ENCODE assay signal across 22 cellular contexts in the genomic region with DNA sequence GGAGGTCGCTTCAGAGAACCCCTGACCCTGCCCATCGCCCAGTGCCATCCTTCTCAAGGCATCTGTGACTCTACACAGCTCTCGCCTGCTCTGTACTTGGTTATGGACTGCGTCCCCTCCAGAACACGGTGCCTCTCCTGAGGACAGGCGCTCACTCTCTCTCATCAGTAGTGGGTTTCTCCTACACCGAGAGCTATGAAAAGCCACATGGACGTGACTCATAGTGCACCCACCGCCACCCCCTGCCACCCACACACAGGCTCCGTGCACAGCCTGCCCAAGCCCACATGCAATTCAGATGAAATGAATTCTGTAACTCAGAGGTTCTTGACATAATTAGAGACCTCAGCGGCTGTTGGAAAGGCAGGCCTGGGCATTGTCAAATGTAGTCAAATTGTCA. TPM values are rescaled to one million over a fixed set of nuclear protein-coding genes. Genes with fewer than 3 reads are reported as not detected.
DNase-seq lines count a peak whose midpoint lies in the region; ATAC-seq and TF ChIP-seq lines count a peak whose summit lies in the region.
"Had no signal": no experiment of that assay in that cellular context is flagged by ENCODE, and none has a peak within 500 bp of the region (broad histone marks: within the 10 kb centered on the region; RNA-seq: fewer than 3 reads in every experiment).

No MANE protein-coding gene starts in this region.

- H4K91ac ChIP-seq in neuronal stem cell (ENCODE audit: low read depth, low read length, poor library complexity): no peak overlapping the region

- H2BK12ac ChIP-seq in neuronal stem cell (ENCODE audit: low read length): no peak overlapping the region

- TF ChIP-seq CTCF in tibial nerve (IDR thresholded peaks at IDR 0.05): no peak

- peaks cover 6% of the 10 kb centered on the region for H3K79me1 ChIP-seq in neuronal stem cell (ENCODE audit: low read depth, low read length)

- no peak overlapping the region for H3K4me2 ChIP-seq in neuronal stem cell (ENCODE audit: insufficient read depth, low read length, poor library complexity, severe bottlenecking)

- WGBS in neuronal stem cell (ENCODE audit: extremely low coverage in 2 of 2, insufficient read length in 2 of 2, insufficient replicate concordance in 1 of 2), 2 donors: no CpG with 5 or more reads among the region's 11 CpGs
- WGBS in tibial nerve, 2 donors: 76 to 85% methylated on average over 11 of the region's 11 CpGs

- H2BK5ac ChIP-seq in neuronal stem cell (ENCODE audit: low read length): no peak overlapping the region

- H3K27me3 ChIP-seq in neuronal stem cell (ENCODE audit: control insufficient read depth in 3 of 3, insufficient read depth in 3 of 3, low read depth in 1 of 3, low read length in 3 of 3): no peaks in the 10 kb centered on the region
- H3K27me3 ChIP-seq in tibial nerve: no peaks in the 10 kb centered on the region
- H3K27me3 ChIP-seq: BE2C, MG63 had no signal

- DNase-seq in activated T-cell treated with anti-CD3 and anti-CD28 coated beads for 4 hours (peak; percentile 13), Ammon's horn (ENCODE audit: low spot score) (peak; percentile 41), neuronal stem cell (ENCODE audit: low spot score) (no peak), tibial nerve (ENCODE audit: low spot score in 2 of 2) (no peak), AG08396 (ENCODE audit: low spot score) (no peak), DMS79 treated with DMSO at 0.1 percent for 48 hours (lab: John Stamatoyannopoulos, UW) (no peak)
- no peak for DNase-seq in activated T-cell treated with anti-CD3 and anti-CD28 coated beads, Interleukin-2, amount 50 U/mL, for 4 hours
- DNase-seq: BE2C; CD4-positive, CD25-positive, alpha-beta regulatory T cell; DMS79; H7; HFFc6; MG63; NCI-H1417; NCI-H1694 treated with DMSO at 0.1 percent for 48 hours; NCI-H2081 treated with DMSO at 0.1 percent for 48 hours; NCI-H2171 treated with DMSO at 0.1 percent for 48 hours; NCI-H524 treated with DMSO at 0.1 percent for 48 hours; NCI-H82 had no signal

- peak overlapping the region; percentile 72 for H3K9ac ChIP-seq in neuronal stem cell (ENCODE audit: low read depth, low read length, poor library complexity)

- H3K4me3 ChIP-seq in neuronal stem cell (ENCODE audit: low read length in 2 of 2): no peak overlapping the region
- no peak overlapping the region for H3K4me3 ChIP-seq in tibial nerve
- H3K4me3 ChIP-seq: GM12878, MG63 had no signal

- H3K4me1 Mint-ChIP-seq in activated T-cell treated with anti-CD3 and anti-CD28 coated beads, Interleukin-2, amount 50 U/mL, for 4 hours (ENCODE audit: low read depth): peaks cover 6% of the 10 kb centered on the region
- H3K4me1 Mint-ChIP-seq in activated T-helper 17 cell treated with anti-CD3 and anti-CD28 coated beads, Interleukin-2, amount 50 U/mL, for 72 hours: peaks cover 10% of the 10 kb centered on the region

- H2AK5ac ChIP-seq in neuronal stem cell (ENCODE audit: low read depth, low read length): no peak overlapping the region

- H3K4me1 ChIP-seq in neuronal stem cell (ENCODE audit: control insufficient read depth in 2 of 2, insufficient read depth in 1 of 2, low read depth in 1 of 2, low read length in 2 of 2) (no peaks in the 10 kb centered on the region), tibial nerve (no peaks in the 10 kb centered on the region)
- H3K4me1 ChIP-seq: BE2C had no signal

- H2BK15ac ChIP-seq in neuronal stem cell (ENCODE audit: low read length): no peak overlapping the region

- H2BK120ac ChIP-seq in neuronal stem cell (ENCODE audit: low read depth, low read length): no peak overlapping the region

- no peak for TF ChIP-seq EP300 in tibial nerve (IDR thresholded peaks at IDR 0.05)

- H2AFZ ChIP-seq in neuronal stem cell (ENCODE audit: low read length): no peak overlapping the region

- no peak overlapping the region for H3K18ac ChIP-seq in neuronal stem cell (ENCODE audit: low read length)

- H3K9me3 Mint-ChIP-seq in activated T-cell treated with anti-CD3 and anti-CD28 coated beads, Interleukin-2, amount 50 U/mL, for 4 hours: no peaks in the 10 kb centered on the region
- H3K9me3 Mint-ChIP-seq in activated T-helper 17 cell treated with anti-CD3 and anti-CD28 coated beads, Interleukin-2, amount 50 U/mL, for 72 hours: no peaks in the 10 kb centered on the region
- H3K9me3 Mint-ChIP-seq: CD4-positive, CD25-positive, alpha-beta regulatory T cell; HFFc6 had no signal

- H3K36me3 ChIP-seq in neuronal stem cell (replicated peaks in 1 of 2; ENCODE audit: control insufficient read depth in 2 of 2, insufficient read depth in 2 of 2, low read length in 2 of 2) (peaks cover 59 to 95% of the 10 kb centered on the region in 2 donors), tibial nerve (peaks cover 5 to 85% (median 23%) of the 10 kb centered on the region in 3 donors)

- H3K14ac ChIP-seq in neuronal stem cell (ENCODE audit: low read length): no peak overlapping the region

- H3K36me3 Mint-ChIP-seq in activated T-cell treated with anti-CD3 and anti-CD28 coated beads, Interleukin-2, amount 50 U/mL, for 4 hours (ENCODE audit: insufficient read depth): peaks cover 26% of the 10 kb centered on the region
- peaks cover 73% of the 10 kb centered on the region for H3K36me3 Mint-ChIP-seq in activated T-helper 17 cell treated with anti-CD3 and anti-CD28 coated beads, Interleukin-2, amount 50 U/mL, for 72 hours (ENCODE audit: low read depth)

- TF ChIP-seq POLR2A in tibial nerve (IDR thresholded peaks at IDR 0.05): no peak

- H3K27ac ChIP-seq in neuronal stem cell (replicated peaks; ENCODE audit: low read length) (no peak overlapping the region), tibial nerve (no peak overlapping the region)

- no peak for ATAC-seq in activated T-cell treated with anti-CD3 and anti-CD28 coated beads, Interleukin-2, amount 50 U/mL, for 4 hours
- ATAC-seq in activated T-helper 17 cell treated with anti-CD3 and anti-CD28 coated beads, Interleukin-2, amount 50 U/mL, for 72 hours (replicated peaks): peak; percentile 31
- ATAC-seq: GM12878, Panc1 had no signal

- H4K8ac ChIP-seq in neuronal stem cell (ENCODE audit: low read depth, low read length): no peak overlapping the region

- no peak overlapping the region for H3K4ac ChIP-seq in neuronal stem cell (ENCODE audit: low read length)

- no peak overlapping the region for H3K23ac ChIP-seq in neuronal stem cell (ENCODE audit: low read depth, low read length, poor library complexity)

- H3K4me3 Mint-ChIP-seq in activated T-cell treated with anti-CD3 and anti-CD28 coated beads, Interleukin-2, amount 50 U/mL, for 4 hours: no peak overlapping the region
- no peak overlapping the region for H3K4me3 Mint-ChIP-seq in activated T-helper 17 cell treated with anti-CD3 and anti-CD28 coated beads, Interleukin-2, amount 50 U/mL, for 72 hours
- H3K4me3 Mint-ChIP-seq: CD4-positive, CD25-positive, alpha-beta regulatory T cell; HFFc6 had no signal

- peak overlapping the region; percentile 20 for H3K27ac Mint-ChIP-seq in activated T-helper 17 cell treated with anti-CD3 and anti-CD28 coated beads, Interleukin-2, amount 50 U/mL, for 72 hours
- H3K27ac Mint-ChIP-seq: HFFc6 had no signal

- H3K9me3 ChIP-seq in neuronal stem cell (replicated peaks in 1 of 2; ENCODE audit: control insufficient read depth in 2 of 2, insufficient read depth in 1 of 2, low read depth in 1 of 2, low read length in 2 of 2) (peaks cover 0 to 2% of the 10 kb centered on the region in 2 donors), tibial nerve (no peaks in the 10 kb centered on the region)
- H3K9me3 ChIP-seq: BE2C, MG63 had no signal

- H3K27me3 Mint-ChIP-seq in activated T-cell treated with anti-CD3 and anti-CD28 coated beads, Interleukin-2, amount 50 U/mL, for 4 hours (ENCODE audit: low read depth): no peaks in the 10 kb centered on the region
- no peaks in the 10 kb centered on the region for H3K27me3 Mint-ChIP-seq in activated T-helper 17 cell treated with anti-CD3 and anti-CD28 coated beads, Interleukin-2, amount 50 U/mL, for 72 hours
- H3K27me3 Mint-ChIP-seq: CD4-positive, CD25-positive, alpha-beta regulatory T cell had no signal

RNA-seq across cellular contexts. Expression of gene GTF3C5, which starts 13.9 kb away (rescaled TPM):
- 10 to 100 TPM; 80.4 to 86.8 (median 83.6) TPM for total RNA-seq in activated T-cell treated with anti-CD3 and anti-CD28 coated beads, Interleukin-2, amount 50 U/mL, for 4 hours
- 100 to 1,000 TPM in 1 of 2 donors, 10 to 100 TPM in 1; 83.3 to 118 TPM for total RNA-seq in activated T-helper 17 cell treated with anti-CD3 and anti-CD28 coated beads, Interleukin-2, amount 50 U/mL, for 72 hours
- polyA plus RNA-seq in neuronal stem cell (2013, experiment 1 of 2): 61.8 TPM
- polyA plus RNA-seq in neuronal stem cell (2013, experiment 2 of 2): 62.4 TPM
- total RNA-seq in tibial nerve: 10 to 100 TPM; 49.4 to 94.2 (median 73.3) TPM

RNA-seq across cellular contexts. Expression of gene CEL, which starts 17.1 kb away (rescaled TPM):
- 1 to 10 TPM; 3.1 to 4.7 (median 3.9) TPM for total RNA-seq in activated T-cell treated with anti-CD3 and anti-CD28 coated beads, Interleukin-2, amount 50 U/mL, for 4 hours
- 1 to 10 TPM; 1.2 to 4.2 TPM for total RNA-seq in activated T-helper 17 cell treated with anti-CD3 and anti-CD28 coated beads, Interleukin-2, amount 50 U/mL, for 72 hours
- polyA plus RNA-seq in neuronal stem cell (2013, experiment 1 of 2): 3.7 TPM
- polyA plus RNA-seq in neuronal stem cell (2013, experiment 2 of 2): 4.0 TPM
- 10 to 100 TPM in 1 of 4 donors, 1 to 10 TPM in 3; 1.7 to 10.5 (median 2.6) TPM for total RNA-seq in tibial nerve
- polyA plus RNA-seq: CD4-positive, CD25-positive, alpha-beta regulatory T cell had no signal

Comparison
In these comparisons a context has a peak if more than half of its experiments do, and no peak if none do; other contexts are left out.
1. DNase-seq: peak in activated T-cell treated with anti-CD3 and anti-CD28 coated beads for 4 hours (single experiment) and Ammon's horn (single experiment); none in activated T-cell treated with anti-CD3 and anti-CD28 coated beads, Interleukin-2, amount 50 U/mL, for 4 hours (single experiment), neuronal stem cell (single experiment), tibial nerve (0 of 2), AG08396 (single experiment) and DMS79 treated with DMSO at 0.1 percent for 48 hours (single experiment).